Comparison of ENCODE assay signal across 9 cellular contexts in the genomic region with DNA sequence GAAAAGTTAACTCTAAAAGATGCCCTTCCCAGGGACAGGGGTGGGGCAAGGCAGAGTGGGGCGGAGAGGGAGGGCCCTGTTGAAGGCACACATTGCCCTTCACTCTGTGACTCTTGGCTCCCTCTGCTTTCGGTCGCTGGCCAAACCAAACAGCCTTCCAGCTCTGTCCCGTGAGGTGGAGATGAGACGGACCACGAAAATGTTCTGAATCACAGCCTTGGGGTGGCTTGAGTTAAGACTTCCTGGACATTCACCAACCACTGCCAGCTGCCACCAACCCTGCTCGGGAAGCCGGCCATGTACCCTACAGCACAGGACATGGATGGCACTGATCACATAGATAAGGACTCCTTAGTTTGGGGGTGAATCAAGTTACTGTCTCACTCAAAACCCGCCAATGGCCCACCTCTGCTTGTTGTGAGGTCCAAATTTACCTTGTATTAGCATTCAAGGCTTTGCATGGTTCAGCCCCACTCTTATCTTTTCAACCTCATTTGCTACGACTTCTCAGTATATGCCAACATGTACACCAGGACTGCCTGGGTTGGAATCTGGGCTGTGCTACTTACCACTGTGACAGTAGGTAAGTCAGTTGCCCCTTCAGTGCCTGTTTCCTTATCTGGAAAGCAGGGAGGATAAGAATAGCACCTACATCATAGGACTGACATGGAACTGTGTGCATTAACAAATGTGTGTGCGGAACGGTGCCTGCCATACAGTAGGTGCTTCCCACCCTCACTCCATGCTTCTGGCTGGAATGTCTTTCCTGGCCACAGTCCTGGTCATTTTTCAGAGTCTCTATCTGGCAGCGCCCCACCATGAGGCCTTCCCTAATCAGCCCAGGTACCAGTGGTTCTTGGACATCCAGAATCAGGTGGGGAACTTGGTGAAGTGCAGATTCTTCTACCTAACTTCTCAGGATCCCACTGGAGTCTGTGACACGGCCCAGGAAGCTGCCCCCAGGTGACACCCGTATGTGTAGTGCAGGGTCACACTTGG. TPM values are rescaled to one million over a fixed set of nuclear protein-coding genes. Genes with fewer than 3 reads are reported as not detected.
DNase-seq lines count a peak whose midpoint lies in the region; ATAC-seq and TF ChIP-seq lines count a peak whose summit lies in the region.
"Had no signal": no experiment of that assay in that cellular context is flagged by ENCODE, and none has a peak within 500 bp of the region (broad histone marks: within the 10 kb centered on the region; RNA-seq: fewer than 3 reads in every experiment).

No MANE protein-coding gene starts in this region.

- 0 out of 2 replicates have a peak, but pooled peaks cover 9% of the 10 kb centered on the region for H3K79me2 ChIP-seq in PC-3 (ENCODE audit: low read length)
- peaks cover 55% of the 10 kb centered on the region for H3K79me2 ChIP-seq in osteoblast (ENCODE audit: insufficient read depth, low read length)

- H3K27ac Mint-ChIP-seq in CD14-positive monocyte: peak overlapping the region in 3 of 7 donors; percentile 18 to 37 (median 19)

- TF ChIP-seq CTCF in CD14-positive monocyte (IDR thresholded peaks at IDR 0.05) (no peak), PC-3 (conservative IDR thresholded peaks at IDR 0.05; ENCODE audit: low read depth, low read length) (no peak), esophagus squamous epithelium (IDR thresholded peaks at IDR 0.05) (no peak), osteoblast (IDR thresholded peaks at IDR 0.05; ENCODE audit: extremely low read depth, low read depth, low read length) (no peak), WERI-Rb-1 (IDR thresholded peaks at IDR 0.05; ENCODE audit: low read depth, low read length) (no peak)

- H3K4me3 ChIP-seq in PC-3 (ENCODE audit: low read length): no peak overlapping the region
- no peak overlapping the region for H3K4me3 ChIP-seq in esophagus squamous epithelium
- H3K4me3 ChIP-seq in osteoblast (ENCODE audit: insufficient read depth, low read length): peak overlapping the region; percentile 2
- no peak overlapping the region for H3K4me3 ChIP-seq in WERI-Rb-1 (ENCODE audit: low read depth, low read length)

- intact Hi-C loops in CD14-positive monocyte (cut with micrococcal nuclease) (loop anchor here in 1 of 2 donors (5.0 to 10.0 kb wide), 2 partner anchors 37 to 265 kb away; no protein-coding TSS in a partner anchor), PC-3 (cut with micrococcal nuclease) (loop anchor here (2.0 kb wide), 1 partner anchor 19 kb away; no protein-coding TSS in a partner anchor), esophagus squamous epithelium (cut with DNase I) (no loop called here)

- H2AFZ ChIP-seq in PC-3 (ENCODE audit: low read length): no peak overlapping the region
- H2AFZ ChIP-seq in osteoblast (ENCODE audit: low read length): no peak overlapping the region

- no peaks in the 10 kb centered on the region for H3K9me3 ChIP-seq in PC-3 (ENCODE audit: low read length)
- H3K9me3 ChIP-seq in esophagus squamous epithelium: no peaks in the 10 kb centered on the region
- no peaks in the 10 kb centered on the region for H3K9me3 ChIP-seq in osteoblast (ENCODE audit: low read depth, low read length)
- no peaks in the 10 kb centered on the region for H3K9me3 ChIP-seq in WERI-Rb-1 (ENCODE audit: severe bottlenecking)

- no peaks in the 10 kb centered on the region for H3F3A ChIP-seq in PC-3 (ENCODE audit: low read length, unreplicated experiment)

- H3K36me3 Mint-ChIP-seq in CD14-positive monocyte: peaks cover 69 to 73% of the 10 kb centered on the region in 2 donors

- H3K9me2 ChIP-seq in PC-3 (replicated peaks; ENCODE audit: low read length): no peaks in the 10 kb centered on the region

- H3K4me2 ChIP-seq in PC-3 (ENCODE audit: low read length) (peak overlapping the region; percentile 22; the same call in 1 of the 2 replicates), osteoblast (ENCODE audit: insufficient read depth, low read length) (peak overlapping the region; percentile 59)

- H3K27me3 ChIP-seq in PC-3 (ENCODE audit: low read length): no peaks in the 10 kb centered on the region
- no peaks in the 10 kb centered on the region for H3K27me3 ChIP-seq in esophagus squamous epithelium
- no peaks in the 10 kb centered on the region for H3K27me3 ChIP-seq in osteoblast (ENCODE audit: insufficient read depth, low read length)
- no peaks in the 10 kb centered on the region for H3K27me3 ChIP-seq in WERI-Rb-1 (ENCODE audit: insufficient read depth, low read depth, severe bottlenecking)

- CTCF ChIA-PET in PC-3 (lab: Charles Lee): interaction anchor here (0.8 to 1.4 kb wide), 2 partner anchors 39 to 41 kb away, joined by 3 to 4 read pairs; no protein-coding TSS in a partner anchor

- no peaks in the 10 kb centered on the region for H3K27me3 Mint-ChIP-seq in CD14-positive monocyte (ENCODE audit: low read depth in 3 of 3)

- ATAC-seq in PC-3: peak; percentile 87
- ATAC-seq in HG03378 (IDR thresholded peaks at IDR 0.05; ENCODE audit: unreplicated experiment): no peak

- no peaks in the 10 kb centered on the region for H3K9me3 Mint-ChIP-seq in CD14-positive monocyte

- POLR2A ChIA-PET in PC-3 (lab: Charles Lee; ENCODE audit: unreplicated experiment): no interaction called here

- H3K36me3 ChIP-seq in PC-3 (ENCODE audit: low read depth, low read length): peaks cover 17% of the 10 kb centered on the region
- H3K36me3 ChIP-seq in esophagus squamous epithelium: peaks cover 26 to 72% (median 29%) of the 10 kb centered on the region in 3 donors
- H3K36me3 ChIP-seq in osteoblast (ENCODE audit: insufficient read depth, low read length): peaks cover 50% of the 10 kb centered on the region
- peaks cover 21% of the 10 kb centered on the region for H3K36me3 ChIP-seq in WERI-Rb-1

- no peak overlapping the region for H3K9ac ChIP-seq in PC-3 (ENCODE audit: low read length)

- H3K4me1 ChIP-seq in PC-3 (ENCODE audit: insufficient read depth, low read length) (peaks cover 21% of the 10 kb centered on the region), esophagus squamous epithelium (peaks cover 9 to 70% (median 24%) of the 10 kb centered on the region in 3 donors), osteoblast (ENCODE audit: insufficient read depth, low read length) (peaks cover 43% of the 10 kb centered on the region)

- no peak overlapping the region for H3K4me3 Mint-ChIP-seq in CD14-positive monocyte

- peak; percentile 5 for DNase-seq in CD14-positive monocyte (ENCODE audit: low spot score)
- DNase-seq in PC-3: peak; percentile 77
- DNase-seq in esophagus squamous epithelium (lab: John Stamatoyannopoulos, UW): no peak
- DNase-seq in osteoblast (ENCODE audit: insufficient read length, low spot score, missing footprints): peak; percentile 98
- no peak for DNase-seq in GF-D8 (lab: John Stamatoyannopoulos, UW)
- DNase-seq in middle frontal gyrus (ENCODE audit: extremely low spot score, low spot score): no peak
- no peak for DNase-seq in WERI-Rb-1
- DNase-seq: amygdala had no signal

- BruUV-seq in PC-3 (replicated peaks; lab: Mats Ljungman, UMichigan): no TSS peak

- WGBS in esophagus squamous epithelium, 2 donors: 65 to 80% methylated on average over 10 to 15 of the region's 15 CpGs

- TF ChIP-seq POLR2A in esophagus squamous epithelium (IDR thresholded peaks at IDR 0.05): no peak

- H3K4me1 Mint-ChIP-seq in CD14-positive monocyte: peaks cover 32% of the 10 kb centered on the region

- H3K27ac ChIP-seq in PC-3 (ENCODE audit: low read length) (peak overlapping the region; percentile 54), esophagus squamous epithelium (peak overlapping the region in 3 of 4 donors; percentile 11 to 69 (median 49)), osteoblast (ENCODE audit: low read depth, low read length) (peak overlapping the region; percentile 91), WERI-Rb-1 (no peak overlapping the region)

- H4K20me1 ChIP-seq in PC-3 (ENCODE audit: low read length) (no peaks in the 10 kb centered on the region), osteoblast (ENCODE audit: insufficient read depth, low read length) (no peaks in the 10 kb centered on the region)

RNA-seq across cellular contexts. Expression of gene ITPRIP, which starts 28.0 kb away (rescaled TPM):
- polyA plus RNA-seq in CD14-positive monocyte: 10 to 100 TPM; 27.5 to 35.7 TPM
- total RNA-seq in PC-3 (2014; rRNA removed) (7.0 and 10.3 TPM in 2 replicates), esophagus squamous epithelium (10 to 100 TPM; 37.6 to 61.6 (median 38.4) TPM), osteoblast (14.8 and 16.5 TPM in 2 replicates)

RNA-seq across cellular contexts. Expression of gene GSTO2, which starts 41.3 kb away (rescaled TPM):
- under 1 TPM in 1 of 2 donors, not detected in 1; 0.26 TPM for polyA plus RNA-seq in CD14-positive monocyte
- total RNA-seq in PC-3 (2014; rRNA removed) (8.1 and 13.8 TPM in 2 replicates), esophagus squamous epithelium (10 to 100 TPM in 2 of 4 donors, 1 to 10 TPM in 2; 6.1 to 20.6 (median 13.8) TPM), osteoblast (1.8 and 2.2 TPM in 2 replicates)

RNA-seq across cellular contexts. Expression of gene CFAP58, which starts 43.4 kb away (rescaled TPM):
- polyA plus RNA-seq in CD14-positive monocyte: not detected
- total RNA-seq in PC-3 (2014; rRNA removed): 0.26 TPM in 1 of 2 replicates, not detected in the other
- total RNA-seq in esophagus squamous epithelium: under 1 TPM in 3 of 4 donors, not detected in 1; 0.13 to 0.41 (median 0.19) TPM
- 0.36 and 0.59 TPM in 2 replicates for total RNA-seq in osteoblast

RNA-seq across cellular contexts. Expression of gene GSTO1, which starts 55.6 kb away (rescaled TPM):
- 100 to 1,000 TPM; 495 to 581 TPM for polyA plus RNA-seq in CD14-positive monocyte
- total RNA-seq in PC-3 (2014; rRNA removed) (38.2 and 46.0 TPM in 2 replicates), esophagus squamous epithelium (100 to 1,000 TPM in 1 of 4 donors, 10 to 100 TPM in 3; 43.8 to 115 (median 78.0) TPM), osteoblast (149 and 177 TPM in 2 replicates)

Comparison
In these comparisons a context has a peak if more than half of its experiments do, and no peak if none do; other contexts are left out.
1. DNase-seq: peak in CD14-positive monocyte (single experiment), PC-3 (single experiment) and osteoblast (single experiment); none in esophagus squamous epithelium (single experiment), GF-D8 (single experiment), middle frontal gyrus (single experiment) and WERI-Rb-1 (single experiment).